Comparison of ENCODE assay signal across 23 cellular contexts in the genomic region with DNA sequence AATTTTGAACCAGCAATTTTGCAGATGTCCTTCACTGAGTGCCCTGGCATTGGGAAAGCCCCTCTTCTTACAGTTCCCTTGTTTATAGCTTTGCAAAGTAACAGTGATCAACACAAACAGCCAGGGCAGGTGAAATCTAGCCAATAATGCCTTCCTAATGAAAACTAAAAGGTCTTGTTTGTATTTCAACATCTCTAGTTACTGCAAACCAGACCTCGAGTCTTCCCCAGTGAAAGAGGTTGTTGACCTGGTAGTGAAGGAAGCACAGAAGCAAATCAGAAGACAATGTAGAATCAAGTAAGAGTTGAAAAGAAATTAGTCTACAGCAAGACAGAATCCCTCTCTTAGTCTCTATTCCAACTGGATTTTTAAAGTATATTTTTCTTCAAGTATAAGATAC.
DNase-seq lines count a peak whose midpoint lies in the region; ATAC-seq and TF ChIP-seq lines count a peak whose summit lies in the region.
"Had no signal": no experiment of that assay in that cellular context is flagged by ENCODE, and none has a peak within 500 bp of the region (broad histone marks: within the 10 kb centered on the region; RNA-seq: fewer than 3 reads in every experiment).

No MANE protein-coding gene starts in this region.

- no peaks in the 10 kb centered on the region for H3K27me3 Mint-ChIP-seq in neural progenitor cell (ENCODE audit: insufficient read depth, low read depth)
- peaks cover 0 to 3% (median 0%) of the 10 kb centered on the region in 5 donors for H3K27me3 Mint-ChIP-seq in naive thymus-derived CD8-positive, alpha-beta T cell
- H3K27me3 Mint-ChIP-seq: T-cell had no signal

- DNase-seq in NCI-H2171 treated with DMSO at 0.1 percent for 48 hours (lab: John Stamatoyannopoulos, UW) (peak; percentile 50), NCI-H2171 (lab: John Stamatoyannopoulos, UW) (no peak), HuH-7.5 (ENCODE audit: low spot score) (peak; percentile 13), choroid plexus epithelial cell (ENCODE audit: low read depth) (peak; percentile 12), neural progenitor cell (ENCODE audit: low spot score) (no peak), HCEC 1CT (no peak), GM13977 (ENCODE audit: low spot score) (no peak)
- DNase-seq in naive thymus-derived CD8-positive, alpha-beta T cell: no peak
- DNase-seq: 8988T; Calu3; DMS79 treated with DMSO at 0.1 percent for 48 hours; GF-D8; Karpas-422; NCI-H1436 treated with DMSO at 0.1 percent for 48 hours; NCI-H187 treated with DMSO at 0.1 percent for 48 hours; NCI-H2227 treated with DMSO at 0.1 percent for 48 hours; NCI-H510A treated with DMSO at 0.1 percent for 48 hours; NCI-H748 treated with DMSO at 0.1 percent for 48 hours; NK-92 treated with Interleukin-12 subunit alpha and Interleukin-12 subunit beta, amount 100 ng/mL, for 24 hours; RPMI8226; SHP77; T-cell had no signal

- H3K4me3 ChIP-seq in choroid plexus epithelial cell (ENCODE audit: low read depth, low read length) (no peak overlapping the region), neural progenitor cell (no peak overlapping the region)

- no peak overlapping the region for H3K4me3 Mint-ChIP-seq in neural progenitor cell
- H3K4me3 Mint-ChIP-seq in naive thymus-derived CD8-positive, alpha-beta T cell: no peak overlapping the region
- H3K4me3 Mint-ChIP-seq: IgD-negative memory B cell, T-cell had no signal

- H3K36me3 Mint-ChIP-seq in neural progenitor cell: no peaks in the 10 kb centered on the region
- no peaks in the 10 kb centered on the region for H3K36me3 Mint-ChIP-seq in naive thymus-derived CD8-positive, alpha-beta T cell
- H3K36me3 Mint-ChIP-seq: IgD-negative memory B cell, T-cell had no signal

- H3K4me1 Mint-ChIP-seq in neural progenitor cell: peaks cover 11% of the 10 kb centered on the region
- no peaks in the 10 kb centered on the region for H3K4me1 Mint-ChIP-seq in naive thymus-derived CD8-positive, alpha-beta T cell
- H3K4me1 Mint-ChIP-seq: T-cell had no signal

- POLR2A ChIA-PET in naive thymus-derived CD8-positive, alpha-beta T cell (lab: Charles Lee): no interaction called here

- TF ChIP-seq CTCF in choroid plexus epithelial cell (conservative IDR thresholded peaks at IDR 0.05; ENCODE audit: low read depth, low read length) (no peak), neural progenitor cell (IDR thresholded peaks at IDR 0.05) (no peak), GM13977 (IDR thresholded peaks at IDR 0.05; ENCODE audit: extremely low read depth, insufficient read depth, missing control alignments) (no peak)

- no peak overlapping the region for H3K27ac Mint-ChIP-seq in neural progenitor cell
- no peak overlapping the region for H3K27ac Mint-ChIP-seq in naive thymus-derived CD8-positive, alpha-beta T cell
- H3K27ac Mint-ChIP-seq: T-cell had no signal

- no peak overlapping the region for H3K27ac ChIP-seq in neural progenitor cell

- H3K79me2 ChIP-seq in neural progenitor cell (ENCODE audit: low read depth): no peaks in the 10 kb centered on the region

- no peak overlapping the region for H3K9ac ChIP-seq in neural progenitor cell

- no peak for ATAC-seq in naive thymus-derived CD8-positive, alpha-beta T cell
- ATAC-seq: T-cell had no signal

- peak overlapping the region; percentile 81 for H2AFZ ChIP-seq in neural progenitor cell (replicated peaks)

- no peaks in the 10 kb centered on the region for H3K27me3 ChIP-seq in neural progenitor cell

- H3K36me3 ChIP-seq in neural progenitor cell: no peaks in the 10 kb centered on the region

- peak overlapping the region; percentile 0 for H3K4me2 ChIP-seq in neural progenitor cell

- H3F3A ChIP-seq in neural progenitor cell (ENCODE audit: low read depth): peaks cover 16% of the 10 kb centered on the region

- H3K9me3 Mint-ChIP-seq in neural progenitor cell: no peaks in the 10 kb centered on the region
- no peaks in the 10 kb centered on the region for H3K9me3 Mint-ChIP-seq in naive thymus-derived CD8-positive, alpha-beta T cell
- H3K9me3 Mint-ChIP-seq: IgD-negative memory B cell, T-cell had no signal

- in situ Hi-C loops in GM13977 (cut with MboI; ENCODE audit: low pct_unique_long_range_greater_than_20kb, low sequenced_read_pairs, unreplicated experiment): loop anchor here (25.0 kb wide), 1 partner anchor 628 kb away; no protein-coding TSS in a partner anchor

- peaks cover 24% of the 10 kb centered on the region for H3K4me1 ChIP-seq in neural progenitor cell

- no peaks in the 10 kb centered on the region for H4K20me1 ChIP-seq in neural progenitor cell (ENCODE audit: low read depth)

- no peaks in the 10 kb centered on the region for H3K9me3 ChIP-seq in neural progenitor cell (ENCODE audit: low read depth)

Comparison
In these comparisons a context has a peak if more than half of its experiments do, and no peak if none do; other contexts are left out.
1. DNase-seq: peak in NCI-H2171 treated with DMSO at 0.1 percent for 48 hours (single experiment), HuH-7.5 (single experiment) and choroid plexus epithelial cell (single experiment); none in NCI-H2171 (single experiment), neural progenitor cell (single experiment), HCEC 1CT (single experiment), GM13977 (single experiment) and naive thymus-derived CD8-positive, alpha-beta T cell (0 of 10).